In the genomic region with DNA sequence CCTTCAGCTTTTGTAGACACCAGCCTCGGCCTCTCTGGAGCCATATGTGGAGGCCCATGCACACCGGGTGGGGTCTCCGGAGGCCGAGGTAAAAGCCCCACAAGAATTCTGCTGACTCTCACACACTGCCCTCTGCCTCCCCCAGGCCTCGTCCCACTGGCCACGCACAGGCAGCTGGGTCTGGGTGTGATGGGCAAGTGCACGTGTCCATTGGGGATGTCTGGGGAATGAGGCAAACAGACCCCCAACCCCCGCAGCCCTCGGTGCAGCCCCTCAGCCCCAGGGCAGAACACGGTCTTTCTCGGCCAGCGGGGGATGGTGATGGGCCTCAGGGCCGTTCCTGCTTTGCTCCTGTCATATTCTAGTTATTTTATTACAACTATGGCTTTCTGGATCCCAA, we compare ENCODE assay signal across 28 cellular contexts. TPM values are rescaled to one million over a fixed set of nuclear protein-coding genes. Genes with fewer than 3 reads are reported as not detected.
"Had no signal": no experiment of that assay in that cellular context is flagged by ENCODE, and none has a peak within 500 bp of the region (broad histone marks: within the 10 kb centered on the region; RNA-seq: fewer than 3 reads in every experiment).

No MANE protein-coding gene starts in this region.

- H3K9me3 ChIP-seq: stomach, suprapubic skin, testis, thoracic aorta, thyroid gland, tibial artery, tibial nerve, transverse colon, upper lobe of left lung, upper lobe of right lung, uterus, vagina had no signal

- H3K27me3 ChIP-seq: testis, thyroid gland, upper lobe of left lung, vagina had no signal

- H3K4me1 ChIP-seq: suprapubic skin, thyroid gland, tibial artery, tibial nerve, upper lobe of left lung, upper lobe of right lung, uterus, vagina had no signal

- H3K27ac ChIP-seq: stomach, suprapubic skin, testis, thoracic aorta, thyroid gland, tibial artery, tibial nerve, transverse colon, upper lobe of left lung, upper lobe of right lung, uterus, vagina had no signal

- ATAC-seq: stimulated activated effector memory CD8-positive, alpha-beta T cell treated with anti-CD3 and anti-CD28 coated beads, Interleukin-12 subunit alpha, Interleukin-12 subunit beta, amount 100 ng/mL, for 72 hours; stimulated activated memory B cell treated with anti-CD40 and anti-IgM and Interleukin-4, amounts not matched to agents 10 μg/mL and 1 μg/mL and 100 μg/mL, for 72 hours; stimulated activated naive B cell treated with anti-CD40 and anti-IgM and Interleukin-4, amounts not matched to agents 10 μg/mL and 1 μg/mL and 100 μg/mL, for 72 hours; stimulated activated naive CD8-positive, alpha-beta T cell treated with anti-CD3 and anti-CD28 coated beads, Interleukin-15, amount 100 ng/mL, for 72 hours; stimulated activated naive CD8-positive, alpha-beta T cell treated with anti-CD3 and anti-CD28 coated beads, Interleukin-15, Interleukin-2, amounts not matched to agents 100 U/mL and 50 U/mL, for 24 hours; upper lobe of right lung had no signal

- H3K4me3 ChIP-seq: stomach, suprapubic skin, testis, thoracic aorta, thyroid gland, tibial artery, tibial nerve, transverse colon, upper lobe of left lung, upper lobe of right lung, uterus, vagina had no signal

- H3K36me3 ChIP-seq: stomach, suprapubic skin, thoracic aorta, thyroid gland, tibial artery, tibial nerve, transverse colon, upper lobe of left lung, upper lobe of right lung, uterus, vagina had no signal

- DNase-seq: stimulated activated CD4-positive, alpha-beta T cell treated with anti-CD3 and anti-CD28 coated beads, Interleukin-2, amount 100 ng/mL, for 48 hours; stimulated activated CD4-positive, alpha-beta T cell treated with anti-CD3 and anti-CD28 coated beads, Interleukin-4, amount 100 ng/mL, for 1 hour; stimulated activated CD4-positive, alpha-beta T cell treated with anti-CD3 and anti-CD28 coated beads, Interleukin-4, amount 100 ng/mL, for 24 hours; stimulated activated CD4-positive, alpha-beta T cell treated with anti-CD3 and anti-CD28 coated beads, Interleukin-4, amount 100 ng/mL, for 4 hours; stimulated activated CD8-positive, alpha-beta memory T cell treated with anti-CD3 and anti-CD28 coated beads, Interleukin-4, amount 100 ng/mL, for 48 hours; stimulated activated naive B cell treated with anti-CD40 and anti-IgM and Interleukin-4, amounts not matched to agents 10 μg/mL and 1 μg/mL and 100 μg/mL, for 72 hours; stimulated activated naive CD4-positive, alpha-beta T cell; stimulated activated naive CD4-positive, alpha-beta T cell treated with Interleukin-2 at 50 U/mL for 16 hours; stimulated activated naive CD8-positive, alpha-beta T cell treated with anti-CD3 and anti-CD28 coated beads, Interleukin-15, amount 100 ng/mL, for 72 hours; stimulated activated naive CD8-positive, alpha-beta T cell treated with anti-CD3 and anti-CD28 coated beads, Interleukin-15, Interleukin-2, amounts not matched to agents 100 U/mL and 50 U/mL, for 24 hours; stomach; substantia nigra; testis; thyroid gland; tibial artery; transverse colon; trophoblast cell; upper lobe of right lung; uterus had no signal

RNA-seq across cellular contexts. Expression of gene GATA5, which starts 44.0 kb away (rescaled TPM):
- total RNA-seq: subcutaneous adipose tissue, temporal lobe, transverse colon had no signal
